In the genomic region with DNA sequence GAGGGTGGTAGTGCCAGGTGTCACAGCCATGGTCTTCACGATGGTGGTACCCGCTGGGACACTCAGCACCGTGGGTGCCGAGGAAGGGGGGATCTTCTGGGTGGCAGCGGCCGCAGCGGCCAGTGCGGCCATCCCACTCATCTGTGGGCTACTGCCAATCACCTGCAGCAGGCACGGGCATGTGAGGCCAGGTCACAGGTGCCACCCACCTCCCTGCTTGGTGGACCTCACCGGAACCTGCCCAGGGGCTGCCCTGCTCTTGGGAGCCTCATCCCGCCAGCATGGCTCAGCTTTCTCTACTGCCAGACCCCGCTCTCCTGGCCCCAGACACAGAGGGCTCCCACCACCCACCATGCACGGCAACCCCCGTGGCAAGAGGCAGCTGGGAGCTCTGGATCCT, we compare ENCODE assay signal across 2 cellular contexts.
TF ChIP-seq lines count a peak whose summit lies in the region.

No MANE protein-coding gene starts in this region.

TF ChIP-seq in HEK293, 187 proteins besides CTCF, POLR2A, EP300 and RAD21:
- TF ChIP-seq, protein P1, sequence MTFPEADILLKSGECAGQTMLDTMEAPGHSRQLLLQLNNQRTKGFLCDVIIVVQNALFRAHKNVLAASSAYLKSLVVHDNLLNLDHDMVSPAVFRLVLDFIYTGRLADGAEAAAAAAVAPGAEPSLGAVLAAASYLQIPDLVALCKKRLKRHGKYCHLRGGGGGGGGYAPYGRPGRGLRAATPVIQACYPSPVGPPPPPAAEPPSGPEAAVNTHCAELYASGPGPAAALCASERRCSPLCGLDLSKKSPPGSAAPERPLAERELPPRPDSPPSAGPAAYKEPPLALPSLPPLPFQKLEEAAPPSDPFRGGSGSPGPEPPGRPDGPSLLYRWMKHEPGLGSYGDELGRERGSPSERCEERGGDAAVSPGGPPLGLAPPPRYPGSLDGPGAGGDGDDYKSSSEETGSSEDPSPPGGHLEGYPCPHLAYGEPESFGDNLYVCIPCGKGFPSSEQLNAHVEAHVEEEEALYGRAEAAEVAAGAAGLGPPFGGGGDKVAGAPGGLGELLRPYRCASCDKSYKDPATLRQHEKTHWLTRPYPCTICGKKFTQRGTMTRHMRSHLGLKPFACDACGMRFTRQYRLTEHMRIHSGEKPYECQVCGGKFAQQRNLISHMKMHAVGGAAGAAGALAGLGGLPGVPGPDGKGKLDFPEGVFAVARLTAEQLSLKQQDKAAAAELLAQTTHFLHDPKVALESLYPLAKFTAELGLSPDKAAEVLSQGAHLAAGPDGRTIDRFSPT (tag by site-specific recombination; IDR thresholded peaks at IDR 0.05), result peak; percentile 40
- TF ChIP-seq ZNF404 (tag by site-specific recombination; IDR thresholded peaks at IDR 0.05) (no peak), RBAK (tag by site-specific recombination; IDR thresholded peaks at IDR 0.05) (no peak), GLI2 (tag by site-specific recombination; IDR thresholded peaks at IDR 0.05; ENCODE audit: borderline replicate concordance, low read depth) (no peak), ZNF549 (tag by site-specific recombination; IDR thresholded peaks at IDR 0.05) (no peak), ZNF114 (tag by site-specific recombination; IDR thresholded peaks at IDR 0.05) (no peak)

TF ChIP-seq in K562, 482 proteins besides CTCF, POLR2A, EP300 and RAD21:
- TF ChIP-seq GABPB1 (CRISPR knock-in tag; IDR thresholded peaks at IDR 0.05), result no peak
- no peak for TF ChIP-seq FOXK1 (CRISPR knock-in tag; IDR thresholded peaks at IDR 0.05; ENCODE audit: borderline replicate concordance)
- TF ChIP-seq, protein P2, sequence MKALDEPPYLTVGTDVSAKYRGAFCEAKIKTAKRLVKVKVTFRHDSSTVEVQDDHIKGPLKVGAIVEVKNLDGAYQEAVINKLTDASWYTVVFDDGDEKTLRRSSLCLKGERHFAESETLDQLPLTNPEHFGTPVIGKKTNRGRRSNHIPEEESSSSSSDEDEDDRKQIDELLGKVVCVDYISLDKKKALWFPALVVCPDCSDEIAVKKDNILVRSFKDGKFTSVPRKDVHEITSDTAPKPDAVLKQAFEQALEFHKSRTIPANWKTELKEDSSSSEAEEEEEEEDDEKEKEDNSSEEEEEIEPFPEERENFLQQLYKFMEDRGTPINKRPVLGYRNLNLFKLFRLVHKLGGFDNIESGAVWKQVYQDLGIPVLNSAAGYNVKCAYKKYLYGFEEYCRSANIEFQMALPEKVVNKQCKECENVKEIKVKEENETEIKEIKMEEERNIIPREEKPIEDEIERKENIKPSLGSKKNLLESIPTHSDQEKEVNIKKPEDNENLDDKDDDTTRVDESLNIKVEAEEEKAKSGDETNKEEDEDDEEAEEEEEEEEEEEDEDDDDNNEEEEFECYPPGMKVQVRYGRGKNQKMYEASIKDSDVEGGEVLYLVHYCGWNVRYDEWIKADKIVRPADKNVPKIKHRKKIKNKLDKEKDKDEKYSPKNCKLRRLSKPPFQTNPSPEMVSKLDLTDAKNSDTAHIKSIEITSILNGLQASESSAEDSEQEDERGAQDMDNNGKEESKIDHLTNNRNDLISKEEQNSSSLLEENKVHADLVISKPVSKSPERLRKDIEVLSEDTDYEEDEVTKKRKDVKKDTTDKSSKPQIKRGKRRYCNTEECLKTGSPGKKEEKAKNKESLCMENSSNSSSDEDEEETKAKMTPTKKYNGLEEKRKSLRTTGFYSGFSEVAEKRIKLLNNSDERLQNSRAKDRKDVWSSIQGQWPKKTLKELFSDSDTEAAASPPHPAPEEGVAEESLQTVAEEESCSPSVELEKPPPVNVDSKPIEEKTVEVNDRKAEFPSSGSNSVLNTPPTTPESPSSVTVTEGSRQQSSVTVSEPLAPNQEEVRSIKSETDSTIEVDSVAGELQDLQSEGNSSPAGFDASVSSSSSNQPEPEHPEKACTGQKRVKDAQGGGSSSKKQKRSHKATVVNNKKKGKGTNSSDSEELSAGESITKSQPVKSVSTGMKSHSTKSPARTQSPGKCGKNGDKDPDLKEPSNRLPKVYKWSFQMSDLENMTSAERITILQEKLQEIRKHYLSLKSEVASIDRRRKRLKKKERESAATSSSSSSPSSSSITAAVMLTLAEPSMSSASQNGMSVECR (CRISPR knock-in tag; IDR thresholded peaks at IDR 0.05), result no peak
- TF ChIP-seq SUPT5H (IDR thresholded peaks at IDR 0.05), result no peak
- peak; percentile 44; the same call in 1 of the 2 replicates for TF ChIP-seq POLR2G (IDR thresholded peaks at IDR 0.05; ENCODE audit: low read depth, low read length)
- TF ChIP-seq L3MBTL2 (IDR thresholded peaks at IDR 0.05), result no peak
- no peak for TF ChIP-seq ZNF586 (CRISPR knock-in tag; conservative IDR thresholded peaks at IDR 0.05)
- TF ChIP-seq, protein P3, sequence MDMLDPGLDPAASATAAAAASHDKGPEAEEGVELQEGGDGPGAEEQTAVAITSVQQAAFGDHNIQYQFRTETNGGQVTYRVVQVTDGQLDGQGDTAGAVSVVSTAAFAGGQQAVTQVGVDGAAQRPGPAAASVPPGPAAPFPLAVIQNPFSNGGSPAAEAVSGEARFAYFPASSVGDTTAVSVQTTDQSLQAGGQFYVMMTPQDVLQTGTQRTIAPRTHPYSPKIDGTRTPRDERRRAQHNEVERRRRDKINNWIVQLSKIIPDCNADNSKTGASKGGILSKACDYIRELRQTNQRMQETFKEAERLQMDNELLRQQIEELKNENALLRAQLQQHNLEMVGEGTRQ (CRISPR knock-in tag; IDR thresholded peaks at IDR 0.05), result no peak
- peak; percentile 52 for TF ChIP-seq RBFOX2 (IDR thresholded peaks at IDR 0.05; ENCODE audit: low read depth, low read length)
- TF ChIP-seq HCFC1 (IDR thresholded peaks at IDR 0.05; ENCODE audit: low read depth, low read length), result no peak
- TF ChIP-seq HLTF (IDR thresholded peaks at IDR 0.05), result no peak
- TF ChIP-seq, protein P4, sequence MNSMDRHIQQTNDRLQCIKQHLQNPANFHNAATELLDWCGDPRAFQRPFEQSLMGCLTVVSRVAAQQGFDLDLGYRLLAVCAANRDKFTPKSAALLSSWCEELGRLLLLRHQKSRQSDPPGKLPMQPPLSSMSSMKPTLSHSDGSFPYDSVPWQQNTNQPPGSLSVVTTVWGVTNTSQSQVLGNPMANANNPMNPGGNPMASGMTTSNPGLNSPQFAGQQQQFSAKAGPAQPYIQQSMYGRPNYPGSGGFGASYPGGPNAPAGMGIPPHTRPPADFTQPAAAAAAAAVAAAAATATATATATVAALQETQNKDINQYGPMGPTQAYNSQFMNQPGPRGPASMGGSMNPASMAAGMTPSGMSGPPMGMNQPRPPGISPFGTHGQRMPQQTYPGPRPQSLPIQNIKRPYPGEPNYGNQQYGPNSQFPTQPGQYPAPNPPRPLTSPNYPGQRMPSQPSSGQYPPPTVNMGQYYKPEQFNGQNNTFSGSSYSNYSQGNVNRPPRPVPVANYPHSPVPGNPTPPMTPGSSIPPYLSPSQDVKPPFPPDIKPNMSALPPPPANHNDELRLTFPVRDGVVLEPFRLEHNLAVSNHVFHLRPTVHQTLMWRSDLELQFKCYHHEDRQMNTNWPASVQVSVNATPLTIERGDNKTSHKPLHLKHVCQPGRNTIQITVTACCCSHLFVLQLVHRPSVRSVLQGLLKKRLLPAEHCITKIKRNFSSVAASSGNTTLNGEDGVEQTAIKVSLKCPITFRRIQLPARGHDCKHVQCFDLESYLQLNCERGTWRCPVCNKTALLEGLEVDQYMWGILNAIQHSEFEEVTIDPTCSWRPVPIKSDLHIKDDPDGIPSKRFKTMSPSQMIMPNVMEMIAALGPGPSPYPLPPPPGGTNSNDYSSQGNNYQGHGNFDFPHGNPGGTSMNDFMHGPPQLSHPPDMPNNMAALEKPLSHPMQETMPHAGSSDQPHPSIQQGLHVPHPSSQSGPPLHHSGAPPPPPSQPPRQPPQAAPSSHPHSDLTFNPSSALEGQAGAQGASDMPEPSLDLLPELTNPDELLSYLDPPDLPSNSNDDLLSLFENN (IDR thresholded peaks at IDR 0.05; ENCODE audit: low read depth in 2 of 2, low read length in 2 of 2), result no peak
- no peak for TF ChIP-seq NFE2 (IDR thresholded peaks at IDR 0.05; ENCODE audit: low read depth)
